Comparison of ENCODE assay signal across 10 cellular contexts in the genomic region with DNA sequence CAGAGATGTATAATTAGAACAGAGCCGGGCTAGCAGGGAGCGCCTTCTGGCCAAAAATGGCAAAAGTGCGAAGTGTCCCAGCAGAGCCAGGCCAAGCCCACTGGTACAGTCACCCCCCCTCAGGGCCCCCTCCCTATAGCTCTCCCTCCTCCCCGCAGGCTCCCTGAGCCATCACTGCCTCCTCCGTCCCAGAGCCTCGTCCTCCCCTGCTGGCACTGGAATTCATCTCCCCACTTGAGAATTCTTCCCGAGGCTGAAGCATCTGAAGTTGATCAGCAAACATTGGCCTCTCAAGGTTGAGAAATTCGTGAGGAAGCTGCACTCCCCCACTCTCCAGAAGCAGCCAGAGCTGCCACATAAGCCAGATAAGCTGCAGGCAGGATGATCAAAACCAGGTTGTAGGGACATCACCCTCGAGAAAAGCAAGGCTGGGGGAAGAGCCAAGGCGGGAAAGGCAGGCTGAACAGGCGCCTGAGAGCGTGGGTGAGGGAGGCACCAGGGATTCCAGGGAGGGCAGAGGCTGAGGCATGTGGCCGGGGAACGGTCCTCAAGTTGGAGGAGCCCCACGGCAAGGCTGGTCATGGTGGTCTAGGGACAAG. TPM values are rescaled to one million over a fixed set of nuclear protein-coding genes. Genes with fewer than 3 reads are reported as not detected.
DNase-seq lines count a peak whose midpoint lies in the region; ATAC-seq and TF ChIP-seq lines count a peak whose summit lies in the region.
"Had no signal": no experiment of that assay in that cellular context is flagged by ENCODE, and none has a peak within 500 bp of the region (broad histone marks: within the 10 kb centered on the region; RNA-seq: fewer than 3 reads in every experiment).

No MANE protein-coding gene starts in this region.

- CTCF ChIA-PET in PC-9 (lab: Charles Lee) = no interaction called here

- H3K27ac Mint-ChIP-seq in immature natural killer cell = peak overlapping the region in 3 of 6 donors; percentile 27 to 71 (median 31)

- peaks cover 6 to 11% (median 7%) of the 10 kb centered on the region in 3 donors for H3K27me3 Mint-ChIP-seq in immature natural killer cell (ENCODE audit: low read depth in 3 of 3)

- no peak overlapping the region for H3K4me2 ChIP-seq in PC-9

- no TSS peak for BruUV-seq in PC-9 (replicated peaks; lab: Mats Ljungman, UMichigan)

- H3K9me3 Mint-ChIP-seq in immature natural killer cell = no peaks in the 10 kb centered on the region

- H3K9me2 ChIP-seq in PC-9 (ENCODE audit: insufficient read depth) = no peaks in the 10 kb centered on the region

- H3F3A ChIP-seq in PC-9 (ENCODE audit: insufficient read depth, low read depth) = peaks cover 78% of the 10 kb centered on the region; the same call in 1 of the 2 replicates

- peaks cover 25 to 70% (median 37%) of the 10 kb centered on the region in 3 donors for H3K36me3 Mint-ChIP-seq in immature natural killer cell

- TF ChIP-seq CTCF in AG09319 (IDR thresholded peaks at IDR 0.05; ENCODE audit: low read depth, low read length) = 0 out of 2 replicates have a peak, but pooled peaks have one; percentile 2
- TF ChIP-seq CTCF in PC-9 (conservative IDR thresholded peaks at IDR 0.05) = no peak
- TF ChIP-seq CTCF in foreskin fibroblast (IDR thresholded peaks at IDR 0.05; ENCODE audit: low read depth, low read length) = no peak
- no peak for TF ChIP-seq CTCF in omental fat pad (IDR thresholded peaks at IDR 0.05)
- TF ChIP-seq CTCF in GM13976 (IDR thresholded peaks at IDR 0.05; ENCODE audit: borderline replicate concordance, control extremely low read depth, extremely low read depth, insufficient read depth, missing control alignments) = no peak

- H4K20me1 ChIP-seq in PC-9 (ENCODE audit: insufficient read depth) = peaks cover 85% of the 10 kb centered on the region

- H3K4me3 ChIP-seq in PC-9 (no peak overlapping the region), foreskin fibroblast (ENCODE audit: low read depth in 1 of 2, low read length in 2 of 2) (no peak overlapping the region)

- H3K4me3 Mint-ChIP-seq in immature natural killer cell = no peak overlapping the region

- H3K9me3 ChIP-seq in PC-9 (ENCODE audit: insufficient read depth, low read depth) = no peaks in the 10 kb centered on the region

- peak; percentile 97 for DNase-seq in AG09319 (ENCODE audit: extremely low read depth, low read depth)
- no peak for DNase-seq in PC-9
- DNase-seq in foreskin fibroblast = peak; percentile 94 to 95
- no peak for DNase-seq in omental fat pad (ENCODE audit: low spot score)
- DNase-seq in GM13976 (ENCODE audit: low spot score) = no peak
- no peak for DNase-seq in immature natural killer cell
- DNase-seq in NCI-H2081 treated with DMSO at 0.1 percent for 48 hours (lab: John Stamatoyannopoulos, UW) = no peak
- DNase-seq: activated naive CD4-positive, alpha-beta T cell; stimulated activated CD4-positive, alpha-beta T cell treated with anti-CD3 and anti-CD28 coated beads, Interleukin-1b, Interleukin-23, amount 100 ng/mL, for 48 hours had no signal

- H3K4me1 Mint-ChIP-seq in immature natural killer cell = peaks cover 16 to 27% of the 10 kb centered on the region in 2 donors

- no peaks in the 10 kb centered on the region for H3K27me3 ChIP-seq in PC-9 (ENCODE audit: insufficient read depth, low read depth)

- peak; percentile 61 for ATAC-seq in omental fat pad (ENCODE audit: low FRiP score)
- ATAC-seq in GM19467 (IDR thresholded peaks at IDR 0.05; ENCODE audit: unreplicated experiment) = no peak

- peak overlapping the region; percentile 15; the same call in 1 of the 2 replicates for H3K27ac ChIP-seq in PC-9

- peaks cover 46% of the 10 kb centered on the region for H3K36me3 ChIP-seq in PC-9 (ENCODE audit: low read depth)

- in situ Hi-C loops in GM13976 (cut with MboI; ENCODE audit: low sequenced_read_pairs, unreplicated experiment) = no loop called here

- POLR2A ChIA-PET in PC-9 (lab: Charles Lee; ENCODE audit: unreplicated experiment) = interaction anchor here (0.7 kb wide), 1 partner anchor 1251 kb away, joined by 3 read pairs; no protein-coding TSS in a partner anchor

- no peaks in the 10 kb centered on the region for H3K4me1 ChIP-seq in PC-9 (replicated peaks; ENCODE audit: insufficient read depth)

- peaks cover 60% of the 10 kb centered on the region for H3K79me2 ChIP-seq in PC-9 (ENCODE audit: low read depth)

- H2AFZ ChIP-seq in PC-9 = no peak overlapping the region

- intact Hi-C loops in PC-9 (cut with micrococcal nuclease; ENCODE audit: unreplicated experiment) = no loop called here

RNA-seq across cellular contexts. Expression of gene CAMK2G, which starts 23.4 kb away (rescaled TPM):
- total RNA-seq in PC-9 (2021) (125 and 147 TPM in 2 replicates), omental fat pad (10 to 100 TPM; 10.6 to 35.8 (median 15.6) TPM)
- polyA plus RNA-seq in immature natural killer cell = 1 to 10 TPM; 4.8 to 5.8 (median 5.0) TPM

RNA-seq across cellular contexts. Expression of gene NDST2, which starts 39.6 kb away (rescaled TPM):
- total RNA-seq in PC-9 (2021) = 20.4 and 22.8 TPM in 2 replicates
- total RNA-seq in omental fat pad = 10 to 100 TPM; 21.4 to 66.2 (median 35.7) TPM
- 10 to 100 TPM; 10.6 to 29.9 (median 10.7) TPM for polyA plus RNA-seq in immature natural killer cell

RNA-seq across cellular contexts. Expression of gene PLAU, which starts 60.0 kb away (rescaled TPM):
- total RNA-seq in PC-9 (2021) (90.3 and 94.9 TPM in 2 replicates), omental fat pad (10 to 100 TPM in 3 of 4 donors, 1 to 10 TPM in 1; 7.3 to 75.2 (median 31.9) TPM)
- under 1 TPM in 1 of 3 donors, not detected in 2; 0.08 TPM for polyA plus RNA-seq in immature natural killer cell

Comparison
In these comparisons a context has a peak if more than half of its experiments do, and no peak if none do; other contexts are left out.
1. DNase-seq: peak in AG09319 (single experiment) and foreskin fibroblast (2 of 2); none in PC-9 (0 of 2), omental fat pad (single experiment), GM13976 (single experiment), immature natural killer cell (0 of 3) and NCI-H2081 treated with DMSO at 0.1 percent for 48 hours (single experiment).